In genomic region chr2:174632847-174633620, GRCh38 we compare ENCODE assay signal across 8 cellular contexts. TPM values are rescaled to one million over a fixed set of nuclear protein-coding genes. Genes with fewer than 3 reads are reported as not detected.
DNase-seq lines count a peak whose midpoint lies in the region; ATAC-seq, FAIRE-seq and TF ChIP-seq lines count a peak whose summit lies in the region.

No MANE protein-coding gene starts in this region.

- no peaks in the 10 kb centered on the region for H3K27me3 ChIP-seq in mucosa of rectum (ENCODE audit: control insufficient read depth in 2 of 2, insufficient read depth in 2 of 2, low read length in 2 of 2)

- peak overlapping the region; percentile 90 for H3K4me3 Mint-ChIP-seq in activated T-helper 2 cell treated with anti-CD3 and anti-CD28 coated beads, Interferon-gamma antibody, Interleukin-2, Interleukin-4, amounts not matched to agents 10 μg/mL and 5 μg/mL and 100 μg/mL, durations not matched to agents 14 hours and 24 hours and 36 hours (ENCODE audit: low read depth)

- peak overlapping the region; percentile 27 to 60 for H3K9ac ChIP-seq in mucosa of rectum (ENCODE audit: low read depth in 1 of 2, low read length in 2 of 2)

- FAIRE-seq in GM12891 (lab: Jason Lieb, UNC), result peak; percentile 16

- peaks cover 73% of the 10 kb centered on the region for H3K4me1 Mint-ChIP-seq in activated T-helper 2 cell treated with anti-CD3 and anti-CD28 coated beads, Interferon-gamma antibody, Interleukin-2, Interleukin-4, amounts not matched to agents 10 μg/mL and 5 μg/mL and 100 μg/mL, durations not matched to agents 14 hours and 24 hours and 36 hours (ENCODE audit: low read depth)

- peaks cover 0 to 7% of the 10 kb centered on the region in 2 donors for H3K4me1 ChIP-seq in mucosa of rectum (ENCODE audit: control insufficient read depth in 2 of 2, insufficient read depth in 2 of 2, low read length in 2 of 2)

- intact Hi-C loops in activated T-helper 2 cell treated with anti-CD3 and anti-CD28 coated beads, Interferon-gamma antibody, Interleukin-2, Interleukin-4, amounts not matched to agents 10 μg/mL and 5 μg/mL and 100 μg/mL, durations not matched to agents 14 hours and 24 hours and 36 hours (cut with micrococcal nuclease), result loop anchor here (10.0 kb wide), 2 partner anchors 58 to 202 kb away; no protein-coding TSS in a partner anchor
- intact Hi-C loops in posterior cingulate gyrus (cut with DNase I), result no loop called here

- no peaks in the 10 kb centered on the region for H3K9me3 Mint-ChIP-seq in activated T-helper 2 cell treated with anti-CD3 and anti-CD28 coated beads, Interferon-gamma antibody, Interleukin-2, Interleukin-4, amounts not matched to agents 10 μg/mL and 5 μg/mL and 100 μg/mL, durations not matched to agents 14 hours and 24 hours and 36 hours

- no peak for DNase-seq in GM12891 (ENCODE audit: insufficient read length, low spot score)
- DNase-seq in activated T-helper 2 cell treated with anti-CD3 and anti-CD28 coated beads, Interferon-gamma antibody, Interleukin-2, Interleukin-4, amounts not matched to agents 10 μg/mL and 5 μg/mL and 100 μg/mL, durations not matched to agents 14 hours and 24 hours and 36 hours (ENCODE audit: low spot score), result no peak
- no peak for DNase-seq in amygdala (lab: John Stamatoyannopoulos, UW)
- DNase-seq in posterior cingulate gyrus, result no peak
- DNase-seq in activated gamma-delta T cell (lab: John Stamatoyannopoulos, UW), result no peak

- ATAC-seq in HG02884 (IDR thresholded peaks at IDR 0.05; ENCODE audit: unreplicated experiment) (peak; percentile 31), GM18868 (IDR thresholded peaks at IDR 0.05; ENCODE audit: unreplicated experiment) (no peak)

- H3K27ac ChIP-seq in mucosa of rectum (ENCODE audit: low read depth in 2 of 2, low read length in 2 of 2), result peak overlapping the region; percentile 68 to 76

- no peaks in the 10 kb centered on the region for H3K9me3 ChIP-seq in mucosa of rectum (ENCODE audit: control insufficient read depth in 2 of 2, low read length in 2 of 2)

- no peak for TF ChIP-seq POLR2A in GM12891 (IDR thresholded peaks at IDR 0.05; ENCODE audit: low read depth, low read length)

- H3K4me3 ChIP-seq in mucosa of rectum (ENCODE audit: low read length in 2 of 2), result peak overlapping the region; percentile 49 to 65

- no peaks in the 10 kb centered on the region for H3K36me3 ChIP-seq in mucosa of rectum (ENCODE audit: control insufficient read depth in 2 of 2, insufficient read depth in 2 of 2, low read length in 2 of 2)

- H3K27ac Mint-ChIP-seq in activated T-helper 2 cell treated with anti-CD3 and anti-CD28 coated beads, Interferon-gamma antibody, Interleukin-2, Interleukin-4, amounts not matched to agents 10 μg/mL and 5 μg/mL and 100 μg/mL, durations not matched to agents 14 hours and 24 hours and 36 hours, result peak overlapping the region; percentile 92

- H3K27me3 Mint-ChIP-seq in activated T-helper 2 cell treated with anti-CD3 and anti-CD28 coated beads, Interferon-gamma antibody, Interleukin-2, Interleukin-4, amounts not matched to agents 10 μg/mL and 5 μg/mL and 100 μg/mL, durations not matched to agents 14 hours and 24 hours and 36 hours (ENCODE audit: low read depth), result no peaks in the 10 kb centered on the region

- H3K36me3 Mint-ChIP-seq in activated T-helper 2 cell treated with anti-CD3 and anti-CD28 coated beads, Interferon-gamma antibody, Interleukin-2, Interleukin-4, amounts not matched to agents 10 μg/mL and 5 μg/mL and 100 μg/mL, durations not matched to agents 14 hours and 24 hours and 36 hours (ENCODE audit: low read depth), result peaks cover 55% of the 10 kb centered on the region

TF ChIP-seq in GM12891, 5 proteins besides CTCF, POLR2A, EP300 and RAD21:
- TF ChIP-seq POU2F2 (IDR thresholded peaks at IDR 0.05; ENCODE audit: low read depth, low read length) (no peak), TAF1 (IDR thresholded peaks at IDR 0.05; ENCODE audit: low read depth, low read length) (no peak), POLR2AphosphoS5 (IDR thresholded peaks at IDR 0.05; ENCODE audit: low read depth, low read length) (no peak), PAX5 (IDR thresholded peaks at IDR 0.05; ENCODE audit: insufficient read depth, low read length, severe bottlenecking) (no peak), SPI1 (IDR thresholded peaks at IDR 0.05; ENCODE audit: low read depth, low read length) (no peak)

RNA-seq across cellular contexts. Expression of gene WIPF1, which starts 35.4 kb away (rescaled TPM):
- 91.7 TPM for polyA plus RNA-seq in GM12891 (2012; ENCODE audit: low read depth, missing spikeins)
- 281 and 287 TPM in 2 replicates for total RNA-seq in activated T-helper 2 cell treated with anti-CD3 and anti-CD28 coated beads, Interferon-gamma antibody, Interleukin-2, Interleukin-4, amounts not matched to agents 10 μg/mL and 5 μg/mL and 100 μg/mL, durations not matched to agents 14 hours and 24 hours and 36 hours
